ENCODE assay signal across 17 cellular contexts in the genomic region with DNA sequence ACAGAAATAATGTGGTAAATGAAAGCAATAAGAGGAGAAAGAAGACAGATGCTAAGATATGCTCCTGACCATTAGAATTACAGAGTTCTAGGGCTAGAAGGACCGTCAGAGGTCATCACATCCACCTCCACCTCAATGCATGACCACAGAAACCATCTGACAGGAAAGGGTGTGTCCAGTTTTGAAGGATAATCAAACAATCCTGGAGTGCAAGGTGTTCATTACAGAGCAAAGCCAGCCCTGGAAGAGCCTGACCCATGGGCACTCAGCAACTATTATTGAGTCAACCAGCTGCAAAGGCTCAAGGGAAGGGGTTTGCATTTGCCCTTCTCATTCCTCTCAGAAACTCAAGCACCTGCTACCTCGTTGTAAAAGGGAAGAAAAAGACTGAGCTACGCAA. TPM values are rescaled to one million over a fixed set of nuclear protein-coding genes. Genes with fewer than 3 reads are reported as not detected.
DNase-seq lines count a peak whose midpoint lies in the region; ATAC-seq and TF ChIP-seq lines count a peak whose summit lies in the region.
"Had no signal": no experiment of that assay in that cellular context is flagged by ENCODE, and none has a peak within 500 bp of the region (broad histone marks: within the 10 kb centered on the region; RNA-seq: fewer than 3 reads in every experiment).

No MANE protein-coding gene starts in this region.

- H3K4me3 Mint-ChIP-seq in stimulated activated naive CD8-positive, alpha-beta T cell treated with anti-CD3 and anti-CD28 coated beads, Interleukin-15, amount 100 ng/mL, for 72 hours: peak overlapping the region in 1 of 2 donors; percentile 66
- H3K4me3 Mint-ChIP-seq: GM23338, naive B cell, type B pancreatic cell had no signal

- H3K4me2 ChIP-seq in smooth muscle cell: no peak overlapping the region
- H3K4me2 ChIP-seq in hepatocyte: no peak overlapping the region
- H3K4me2 ChIP-seq: GM23338, SK-N-SH had no signal

- no peaks in the 10 kb centered on the region for H3K9me3 Mint-ChIP-seq in stimulated activated naive CD8-positive, alpha-beta T cell treated with anti-CD3 and anti-CD28 coated beads, Interleukin-15, amount 100 ng/mL, for 72 hours
- no peaks in the 10 kb centered on the region for H3K9me3 Mint-ChIP-seq in activated naive CD4-positive, alpha-beta T cell treated with anti-CD3 and anti-CD28 coated beads, Interleukin-2, amount 50 U/mL, for 72 hours
- H3K9me3 Mint-ChIP-seq: GM23338, type B pancreatic cell had no signal

- no peaks in the 10 kb centered on the region for H3K27me3 Mint-ChIP-seq in stimulated activated naive CD8-positive, alpha-beta T cell treated with anti-CD3 and anti-CD28 coated beads, Interleukin-15, amount 100 ng/mL, for 72 hours
- H3K27me3 Mint-ChIP-seq: type B pancreatic cell had no signal

- H3K27ac ChIP-seq in smooth muscle cell (ENCODE audit: low read depth) (no peak overlapping the region), hepatocyte (no peak overlapping the region)
- H3K27ac ChIP-seq: cardiac muscle cell, dorsolateral prefrontal cortex had no signal

- H3K4me1 Mint-ChIP-seq in stimulated activated naive CD8-positive, alpha-beta T cell treated with anti-CD3 and anti-CD28 coated beads, Interleukin-15, amount 100 ng/mL, for 72 hours: peaks cover 18% of the 10 kb centered on the region

- peak; percentile 40 for ATAC-seq in stimulated activated naive CD8-positive, alpha-beta T cell treated with anti-CD3 and anti-CD28 coated beads, Interleukin-15, amount 100 ng/mL, for 72 hours
- no peak for ATAC-seq in stimulated activated naive CD8-positive, alpha-beta T cell treated with anti-CD3 and anti-CD28 coated beads, Interleukin-15, Interleukin-2, amounts not matched to agents 100 U/mL and 50 U/mL, for 24 hours
- ATAC-seq in activated naive CD4-positive, alpha-beta T cell treated with anti-CD3 and anti-CD28 coated beads, Interleukin-2, amount 50 U/mL, for 72 hours: peak in 1 of 2 donors; percentile 46

- H3K36me3 Mint-ChIP-seq in activated naive CD4-positive, alpha-beta T cell treated with anti-CD3 and anti-CD28 coated beads, Interleukin-2, amount 50 U/mL, for 72 hours: no peaks in the 10 kb centered on the region
- H3K36me3 Mint-ChIP-seq: type B pancreatic cell had no signal

- H3K27me3 ChIP-seq in smooth muscle cell (ENCODE audit: low read depth): peaks cover 31% of the 10 kb centered on the region
- H3K27me3 ChIP-seq in hepatocyte: no peaks in the 10 kb centered on the region
- H3K27me3 ChIP-seq: cardiac muscle cell, dorsolateral prefrontal cortex had no signal

- peak; percentile 27 for DNase-seq in NCI-H2029 (lab: John Stamatoyannopoulos, UW)
- DNase-seq in NCI-H2029 treated with DMSO at 0.1 percent for 48 hours (lab: John Stamatoyannopoulos, UW): no peak
- peak in 1 of 2 donors; percentile 6 for DNase-seq in stimulated activated naive CD8-positive, alpha-beta T cell treated with anti-CD3 and anti-CD28 coated beads, Interleukin-15, amount 100 ng/mL, for 72 hours
- no peak for DNase-seq in stimulated activated naive CD8-positive, alpha-beta T cell treated with anti-CD3 and anti-CD28 coated beads, Interleukin-15, Interleukin-2, amounts not matched to agents 100 U/mL and 50 U/mL, for 24 hours
- DNase-seq in activated naive CD4-positive, alpha-beta T cell treated with anti-CD3 and anti-CD28 coated beads, Interleukin-2, amount 50 U/mL, for 72 hours (ENCODE audit: low spot score in 2 of 2): no peak
- no peak for DNase-seq in smooth muscle cell (lab: John Stamatoyannopoulos, UW; ENCODE audit: unreplicated experiment)
- no peak for DNase-seq in hepatocyte (ENCODE audit: low spot score)
- no peak for DNase-seq in GM03348 (ENCODE audit: low spot score)
- DNase-seq: C1 segment of cervical spinal cord, dorsolateral prefrontal cortex, naive B cell, NCI-H1048, NCI-H2171, SK-N-SH had no signal

- no peaks in the 10 kb centered on the region for H3K9me3 ChIP-seq in smooth muscle cell (replicated peaks; ENCODE audit: low read depth)
- no peaks in the 10 kb centered on the region for H3K9me3 ChIP-seq in hepatocyte (ENCODE audit: low read depth)
- H3K9me3 ChIP-seq: SK-N-SH had no signal

- H3K36me3 ChIP-seq in smooth muscle cell (ENCODE audit: low read depth) (no peaks in the 10 kb centered on the region), hepatocyte (replicated peaks; ENCODE audit: insufficient read depth, low read depth) (no peaks in the 10 kb centered on the region)
- H3K36me3 ChIP-seq: cardiac muscle cell had no signal

- no peaks in the 10 kb centered on the region for H3K9me2 ChIP-seq in hepatocyte (replicated peaks; ENCODE audit: insufficient read depth)
- H3K9me2 ChIP-seq: SK-N-SH had no signal

- H3K27ac Mint-ChIP-seq in stimulated activated naive CD8-positive, alpha-beta T cell treated with anti-CD3 and anti-CD28 coated beads, Interleukin-15, amount 100 ng/mL, for 72 hours: no peak overlapping the region
- H3K27ac Mint-ChIP-seq in activated naive CD4-positive, alpha-beta T cell treated with anti-CD3 and anti-CD28 coated beads, Interleukin-2, amount 50 U/mL, for 72 hours: peak overlapping the region; percentile 50 to 85
- H3K27ac Mint-ChIP-seq: GM23338, type B pancreatic cell had no signal

- no peak overlapping the region for H3K4me3 ChIP-seq in smooth muscle cell
- H3K4me3 ChIP-seq in hepatocyte: no peak overlapping the region
- H3K4me3 ChIP-seq: cardiac muscle cell, dorsolateral prefrontal cortex, GM23338 had no signal

- H2AFZ ChIP-seq in smooth muscle cell (ENCODE audit: low read depth): no peak overlapping the region
- H2AFZ ChIP-seq in hepatocyte: no peak overlapping the region
- H2AFZ ChIP-seq: GM23338 had no signal

- TF ChIP-seq CTCF in smooth muscle cell (IDR thresholded peaks at IDR 0.05; ENCODE audit: borderline replicate concordance, insufficient read depth, poor library complexity, severe bottlenecking) (no peak), hepatocyte (IDR thresholded peaks at IDR 0.05; ENCODE audit: poor library complexity) (no peak)

- H3K4me1 ChIP-seq in smooth muscle cell (ENCODE audit: low read depth) (no peaks in the 10 kb centered on the region), hepatocyte (ENCODE audit: insufficient read depth) (no peaks in the 10 kb centered on the region)

- no peaks in the 10 kb centered on the region for H3F3A ChIP-seq in smooth muscle cell (ENCODE audit: low read depth)

- H3K9ac ChIP-seq in smooth muscle cell (ENCODE audit: low read depth): no peak overlapping the region
- H3K9ac ChIP-seq: SK-N-SH had no signal

- H3K79me2 ChIP-seq in smooth muscle cell (ENCODE audit: low read depth) (no peaks in the 10 kb centered on the region), hepatocyte (no peaks in the 10 kb centered on the region)

- WGBS in smooth muscle cell (ENCODE audit: low lambda C conversion rate): 92% methylated on average over 3 of the region's 3 CpGs
- WGBS in hepatocyte (ENCODE audit: low lambda C conversion rate, missing lambda C conversion rate): 75% methylated on average over 3 of the region's 3 CpGs

- peaks cover 7% of the 10 kb centered on the region for H4K20me1 ChIP-seq in smooth muscle cell (ENCODE audit: low read depth)
- H4K20me1 ChIP-seq in hepatocyte (ENCODE audit: insufficient read depth, poor library complexity, severe bottlenecking): no peaks in the 10 kb centered on the region

RNA-seq across cellular contexts. Expression of a gene that starts 46.4 kb away (rescaled TPM):
- 10 to 100 TPM; 39.6 to 46.7 TPM for total RNA-seq in activated naive CD4-positive, alpha-beta T cell treated with anti-CD3 and anti-CD28 coated beads, Interleukin-2, amount 50 U/mL, for 72 hours
- total RNA-seq in smooth muscle cell (105 and 116 TPM in 2 replicates), hepatocyte (158 TPM in 2 replicates)
- polyA plus RNA-seq in smooth muscle cell (14.2 and 21.3 TPM in 2 replicates), hepatocyte (36.6 and 38.6 TPM in 2 replicates)

RNA-seq across cellular contexts. Expression of a gene that starts 50.9 kb away (rescaled TPM):
- 10 to 100 TPM; 48.3 to 53.0 TPM for total RNA-seq in activated naive CD4-positive, alpha-beta T cell treated with anti-CD3 and anti-CD28 coated beads, Interleukin-2, amount 50 U/mL, for 72 hours
- total RNA-seq in smooth muscle cell: 36.5 and 46.2 TPM in 2 replicates
- 24.0 and 25.8 TPM in 2 replicates for polyA plus RNA-seq in smooth muscle cell
- total RNA-seq in hepatocyte: 36.1 and 45.6 TPM in 2 replicates
- 18.8 and 25.9 TPM in 2 replicates for polyA plus RNA-seq in hepatocyte

Comparison
In these comparisons a context has a peak if more than half of its experiments do, and no peak if none do; other contexts are left out.
1. H3K27ac Mint-ChIP-seq: peak in activated naive CD4-positive, alpha-beta T cell treated with anti-CD3 and anti-CD28 coated beads, Interleukin-2, amount 50 U/mL, for 72 hours (2 of 2); none in stimulated activated naive CD8-positive, alpha-beta T cell treated with anti-CD3 and anti-CD28 coated beads, Interleukin-15, amount 100 ng/mL, for 72 hours (0 of 2).